26 cellular contexts compared by ENCODE assay signal in the genomic region with DNA sequence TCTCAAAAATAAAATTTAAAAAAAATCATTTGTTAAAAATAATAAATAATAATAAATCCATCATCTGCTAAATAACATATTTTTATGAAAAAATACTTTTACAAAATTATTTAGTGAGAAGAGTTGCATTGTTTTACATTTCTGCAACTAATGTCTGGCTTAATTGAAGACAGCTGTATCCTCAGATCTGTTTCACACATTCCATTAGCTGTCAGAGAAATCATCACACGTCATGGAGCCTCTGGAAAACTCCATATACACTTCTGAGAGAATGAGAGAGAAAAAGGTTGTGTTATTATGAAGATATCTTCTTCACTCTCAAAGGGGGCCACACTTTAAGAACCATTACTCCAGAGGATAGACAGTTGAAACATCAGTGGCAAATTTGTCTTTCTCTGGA. TPM values are rescaled to one million over a fixed set of nuclear protein-coding genes. Genes with fewer than 3 reads are reported as not detected.
DNase-seq lines count a peak whose midpoint lies in the region; ATAC-seq and TF ChIP-seq lines count a peak whose summit lies in the region.
"Had no signal": no experiment of that assay in that cellular context is flagged by ENCODE, and none has a peak within 500 bp of the region (broad histone marks: within the 10 kb centered on the region; RNA-seq: fewer than 3 reads in every experiment).

No MANE protein-coding gene starts in this region.

- DNase-seq in AG10803 (ENCODE audit: low read depth) (peak; percentile 68), ascending aorta (ENCODE audit: low spot score in 2 of 2) (no peak), mesenchymal stem cell (no peak), NCI-H187 (lab: John Stamatoyannopoulos, UW) (no peak), Peyer's patch (no peak)
- DNase-seq in activated CD4-positive, CD25-positive, alpha-beta regulatory T cell treated with anti-CD3 and anti-CD28 coated beads, Interleukin-2, amount 50 U/mL, for 72 hours = no peak
- DNase-seq: activated CD4-positive, alpha-beta T cell treated with anti-CD3 and anti-CD28 coated beads for 48 hours; activated gamma-delta T cell treated with Interleukin-2 at 50 U/mL for 16 hours; activated naive CD8-positive, alpha-beta T cell treated with anti-CD3 and anti-CD28 coated beads, Interleukin-2, amount 50 U/mL, for 24 hours; activated T-cell treated with anti-CD3 and anti-CD28 coated beads, Interleukin-2, amount 50 U/mL, for 4 hours; body of pancreas; CD8-positive, alpha-beta T cell; DMS 273 treated with DMSO at 0.1 percent for 48 hours; heart left ventricle; left colon; naive thymus-derived CD4-positive, alpha-beta T cell; NCI-H1694; NCI-H524 treated with DMSO at 0.1 percent for 48 hours; nucleus accumbens; PC-3; stimulated activated CD4-positive, alpha-beta T cell treated with anti-CD3 and anti-CD28 coated beads, Interleukin-12 subunit alpha, Interleukin-12 subunit beta, amount 100 ng/mL, for 4 hours; stimulated activated CD4-positive, alpha-beta T cell treated with anti-CD3 and anti-CD28 coated beads, Interleukin-4, amount 100 ng/mL, for 1 hour had no signal

- no peak overlapping the region for H4K91ac ChIP-seq in mesenchymal stem cell (ENCODE audit: low read length)

- intact Hi-C loops in ascending aorta (cut with DNase I) = no loop called here

- no peak overlapping the region for H3K23ac ChIP-seq in mesenchymal stem cell (ENCODE audit: low read length in 2 of 2)

- H3K14ac ChIP-seq in mesenchymal stem cell (ENCODE audit: low read length in 2 of 2) = no peak overlapping the region

- H3K9ac ChIP-seq in mesenchymal stem cell (ENCODE audit: low read length) (peak overlapping the region; percentile 83), skeletal muscle tissue (ENCODE audit: low read depth in 1 of 3, low read length in 3 of 3) (no peak overlapping the region)

- TF ChIP-seq CTCF in AG10803 (conservative IDR thresholded peaks at IDR 0.05; ENCODE audit: low read length) = no peak
- no peak for TF ChIP-seq CTCF in ascending aorta (IDR thresholded peaks at IDR 0.05)
- TF ChIP-seq CTCF in Peyer's patch (IDR thresholded peaks at IDR 0.05) = no peak

- H2BK120ac ChIP-seq in mesenchymal stem cell (ENCODE audit: low read depth, low read length) = no peak overlapping the region

- H2BK12ac ChIP-seq in mesenchymal stem cell (ENCODE audit: low read length in 2 of 2) = no peak overlapping the region

- H3K4me3 ChIP-seq in AG10803 (ENCODE audit: low read length) (no peak overlapping the region), ascending aorta (peak overlapping the region in 1 of 2 donors; percentile 34), mesenchymal stem cell (ENCODE audit: insufficient read depth in 1 of 2, low read depth in 1 of 2, low read length in 2 of 2) (no peak overlapping the region), skeletal muscle tissue (ENCODE audit: low read length in 3 of 3) (no peak overlapping the region), Peyer's patch (no peak overlapping the region)
- H3K4me3 ChIP-seq: body of pancreas, heart left ventricle had no signal

- no peak overlapping the region for H4K8ac ChIP-seq in mesenchymal stem cell (ENCODE audit: low read length)

- TF ChIP-seq POLR2A in Peyer's patch (IDR thresholded peaks at IDR 0.05) = no peak

- no peak overlapping the region for H2BK5ac ChIP-seq in mesenchymal stem cell (ENCODE audit: low read depth, low read length, poor library complexity, severe bottlenecking)

- no peak for ATAC-seq in GM18868 (IDR thresholded peaks at IDR 0.05; ENCODE audit: unreplicated experiment)
- ATAC-seq: activated naive CD8-positive, alpha-beta T cell treated with anti-CD3 and anti-CD28 coated beads, Interleukin-2, amount 50 U/mL, for 24 hours; activated T-cell treated with anti-CD3 and anti-CD28 coated beads, Interleukin-2, amount 50 U/mL, for 4 hours; body of pancreas; CD8-positive, alpha-beta T cell; heart left ventricle; left colon; naive thymus-derived CD4-positive, alpha-beta T cell; PC-3; Right ventricle myocardium inferior; stimulated activated effector memory CD8-positive, alpha-beta T cell treated with anti-CD3 and anti-CD28 coated beads, Interleukin-12 subunit alpha, Interleukin-12 subunit beta, amount 100 ng/mL, for 72 hours had no signal

- H3K27me3 ChIP-seq in ascending aorta (no peaks in the 10 kb centered on the region), mesenchymal stem cell (ENCODE audit: control insufficient read depth in 1 of 2, insufficient read depth in 1 of 2, low read length in 2 of 2) (no peaks in the 10 kb centered on the region), skeletal muscle tissue (ENCODE audit: control insufficient read depth in 3 of 3, insufficient read depth in 3 of 3, low read length in 3 of 3) (no peaks in the 10 kb centered on the region), Peyer's patch (no peaks in the 10 kb centered on the region)
- H3K27me3 ChIP-seq: body of pancreas, heart left ventricle had no signal

- peak overlapping the region; percentile 86 to 98 for H3K27ac ChIP-seq in ascending aorta
- peak overlapping the region; percentile 56 for H3K27ac ChIP-seq in mesenchymal stem cell (ENCODE audit: low read length, poor library complexity, severe bottlenecking)
- peak overlapping the region; percentile 26 for H3K27ac ChIP-seq in skeletal muscle tissue (ENCODE audit: low read depth, low read length)
- peak overlapping the region in 2 of 4 donors; percentile 22 to 60 for H3K27ac ChIP-seq in Peyer's patch
- H3K27ac ChIP-seq: body of pancreas had no signal

- no peak overlapping the region for H2BK15ac ChIP-seq in mesenchymal stem cell (ENCODE audit: low read depth, poor library complexity, severe bottlenecking)

- H3K36me3 ChIP-seq in ascending aorta (peaks cover 71 to 91% of the 10 kb centered on the region in 2 donors), mesenchymal stem cell (ENCODE audit: control insufficient read depth in 1 of 2, insufficient read depth in 2 of 2, low read depth in 1 of 2, low read length in 2 of 2) (peaks cover 13 to 80% of the 10 kb centered on the region in 2 experiments), skeletal muscle tissue (ENCODE audit: control insufficient read depth in 3 of 3, insufficient read depth in 3 of 3, low read length in 3 of 3) (peaks cover 3 to 22% (median 8%) of the 10 kb centered on the region in 3 donors), Peyer's patch (peaks cover 0 to 8% (median 0%) of the 10 kb centered on the region in 3 donors)

- H3K4ac ChIP-seq in mesenchymal stem cell (ENCODE audit: low read depth in 1 of 2, low read length in 2 of 2) = no peak overlapping the region

- H3K4me2 ChIP-seq in mesenchymal stem cell (ENCODE audit: low read length, poor library complexity, severe bottlenecking) = no peak overlapping the region

- H2AFZ ChIP-seq in mesenchymal stem cell (ENCODE audit: low read depth, low read length) = no peak overlapping the region

- peaks cover 7% of the 10 kb centered on the region for H3K79me1 ChIP-seq in mesenchymal stem cell (replicated peaks; ENCODE audit: low read length, poor library complexity, severe bottlenecking)

- H3K4me1 ChIP-seq in ascending aorta (peaks cover 13 to 65% of the 10 kb centered on the region in 2 donors), mesenchymal stem cell (ENCODE audit: control insufficient read depth, insufficient read depth, low read depth, low read length) (peaks cover 8% of the 10 kb centered on the region), skeletal muscle tissue (ENCODE audit: control insufficient read depth in 3 of 3, insufficient read depth in 3 of 3, low read length in 3 of 3) (peaks cover 9 to 30% (median 18%) of the 10 kb centered on the region in 3 donors), Peyer's patch (no peaks in the 10 kb centered on the region)

- H2AK5ac ChIP-seq in mesenchymal stem cell (ENCODE audit: low read length, severe bottlenecking) = no peak overlapping the region

- no CpG with 5 or more reads among the region's 1 CpG for WGBS in mesenchymal stem cell

- H3K18ac ChIP-seq in mesenchymal stem cell (ENCODE audit: low read depth in 1 of 2, low read length in 2 of 2) = no peak overlapping the region

- peaks cover 0 to 21% of the 10 kb centered on the region in 2 donors for H3K9me3 ChIP-seq in ascending aorta
- H3K9me3 ChIP-seq in mesenchymal stem cell (ENCODE audit: control insufficient read depth, low read length) = no peaks in the 10 kb centered on the region
- H3K9me3 ChIP-seq in skeletal muscle tissue (ENCODE audit: control insufficient read depth in 3 of 3, low read length in 3 of 3) = no peaks in the 10 kb centered on the region
- H3K9me3 ChIP-seq in Peyer's patch = no peaks in the 10 kb centered on the region
- H3K9me3 ChIP-seq: body of pancreas, heart left ventricle had no signal

RNA-seq across cellular contexts. Expression of a gene that starts 40.8 kb away (rescaled TPM):
- total RNA-seq in ascending aorta = 9.2 TPM
- 11.1 TPM for polyA plus RNA-seq in mesenchymal stem cell (2013, experiment 1 of 2)
- polyA plus RNA-seq in mesenchymal stem cell (2013, experiment 2 of 2) = 12.6 TPM
- total RNA-seq in skeletal muscle tissue = 8.4 TPM
- 1 to 10 TPM; 1.3 to 9.9 (median 2.3) TPM for total RNA-seq in Peyer's patch
